ENCODE assay signal across 17 cellular contexts in the genomic region with DNA sequence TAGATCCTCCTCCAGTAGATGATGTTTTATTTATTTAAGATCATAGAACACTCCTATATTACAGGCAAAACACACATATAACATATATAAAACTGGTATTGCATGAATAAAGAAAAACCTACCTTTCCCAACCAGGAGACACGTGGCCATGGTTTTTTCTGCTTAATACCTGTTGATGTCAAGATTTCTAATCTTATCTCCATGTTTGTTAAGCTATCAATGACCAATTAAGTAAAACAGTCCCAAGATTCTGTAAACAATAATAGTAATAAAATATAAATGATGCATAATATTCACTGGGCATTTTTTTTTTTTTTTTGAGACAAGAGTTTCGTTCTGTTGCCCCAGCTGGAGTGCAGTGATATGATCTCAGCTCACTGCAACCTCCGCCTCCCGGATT. TPM values are rescaled to one million over a fixed set of nuclear protein-coding genes. Genes with fewer than 3 reads are reported as not detected.
DNase-seq lines count a peak whose midpoint lies in the region; ATAC-seq, FAIRE-seq and TF ChIP-seq lines count a peak whose summit lies in the region.
"Had no signal": no experiment of that assay in that cellular context is flagged by ENCODE, and none has a peak within 500 bp of the region (broad histone marks: within the 10 kb centered on the region; RNA-seq: fewer than 3 reads in every experiment).

No MANE protein-coding gene starts in this region.

- no peak for DNase-seq in HepG2 (ENCODE audit: low spot score)
- no peak for DNase-seq in right lobe of liver
- no peak for DNase-seq in activated naive CD8-positive, alpha-beta T cell treated with anti-CD3 and anti-CD28 coated beads for 36 hours
- no peak for DNase-seq in mesothelial cell of epicardium (ENCODE audit: low spot score in 2 of 2, unreplicated experiment in 2 of 2)
- no peak for DNase-seq in type B pancreatic cell (ENCODE audit: extremely low spot score, unreplicated experiment)
- DNase-seq in upper lobe of left lung, result no peak
- DNase-seq in erythroblast (lab: John Stamatoyannopoulos, UW), result no peak
- DNase-seq in NCI-H774 (lab: John Stamatoyannopoulos, UW), result no peak
- DNase-seq: activated CD4-positive, alpha-beta T cell treated with anti-CD3 and anti-CD28 coated beads for 4 hours; BE2C; colonic mucosa; mesendoderm; NCI-H1417 treated with DMSO at 0.1 percent for 48 hours; NCI-H446 treated with DMSO at 0.1 percent for 48 hours; stimulated activated CD4-positive, alpha-beta T cell treated with anti-CD3 and anti-CD28 coated beads, Interleukin-4, amount 100 ng/mL, for 1 hour; stimulated activated naive B cell treated with anti-CD40 and anti-IgM and Interleukin-4, amounts not matched to agents 10 μg/mL and 1 μg/mL and 100 μg/mL, for 72 hours had no signal

- no TSS peak for BruUV-seq in HepG2 (replicated peaks; lab: Mats Ljungman, UMichigan)

- no peaks in the 10 kb centered on the region for H3K27me3 Mint-ChIP-seq in activated naive CD8-positive, alpha-beta T cell treated with anti-CD3 and anti-CD28 coated beads for 36 hours
- H3K27me3 Mint-ChIP-seq in mesothelial cell of epicardium (ENCODE audit: low read depth) (no peaks in the 10 kb centered on the region), type B pancreatic cell (no peaks in the 10 kb centered on the region)
- H3K27me3 Mint-ChIP-seq: stimulated activated naive B cell treated with anti-CD40 and anti-IgM and Interleukin-4, amounts not matched to agents 10 μg/mL and 1 μg/mL and 100 μg/mL, for 72 hours had no signal

- no peak for TF ChIP-seq EP300 in HepG2 (IDR thresholded peaks at IDR 0.05; ENCODE audit: low read depth in 2 of 2, low read length in 2 of 2)
- TF ChIP-seq EP300 in HepG2 (CRISPR knock-in tag; IDR thresholded peaks at IDR 0.05; ENCODE audit: borderline replicate concordance), result no peak
- TF ChIP-seq EP300 in upper lobe of left lung (IDR thresholded peaks at IDR 0.05), result no peak

- no peaks in the 10 kb centered on the region for H3K9me3 ChIP-seq in HepG2 (ENCODE audit: low read length)
- H3K9me3 ChIP-seq in right lobe of liver, result no peaks in the 10 kb centered on the region
- no peaks in the 10 kb centered on the region for H3K9me3 ChIP-seq in upper lobe of left lung
- H3K9me3 ChIP-seq: BE2C, colonic mucosa had no signal

- peak overlapping the region; percentile 79 for H3K4me3 Mint-ChIP-seq in activated naive CD8-positive, alpha-beta T cell treated with anti-CD3 and anti-CD28 coated beads for 36 hours
- H3K4me3 Mint-ChIP-seq in mesothelial cell of epicardium, result peak overlapping the region; percentile 71
- peak overlapping the region; percentile 85 for H3K4me3 Mint-ChIP-seq in type B pancreatic cell

- no peak for ATAC-seq in HepG2
- ATAC-seq in right lobe of liver, result no peak
- ATAC-seq in upper lobe of left lung (ENCODE audit: low FRiP score in 2 of 2), result no peak
- ATAC-seq: activated naive CD4-positive, alpha-beta T cell treated with anti-CD3 and anti-CD28 coated beads, Interleukin-2, amount 50 U/mL, for 72 hours; stimulated activated naive B cell treated with anti-CD40 and anti-IgM and Interleukin-4, amounts not matched to agents 10 μg/mL and 1 μg/mL and 100 μg/mL, for 72 hours had no signal

- TF ChIP-seq CTCF in HepG2 (CRISPR knock-in tag; IDR thresholded peaks at IDR 0.05) (no peak), right lobe of liver (IDR thresholded peaks at IDR 0.05) (no peak), mesothelial cell of epicardium (IDR thresholded peaks at IDR 0.05; ENCODE audit: unreplicated experiment) (no peak), type B pancreatic cell (conservative IDR thresholded peaks at IDR 0.05) (no peak), upper lobe of left lung (IDR thresholded peaks at IDR 0.05) (no peak)

- TF ChIP-seq POLR2A in HepG2 (IDR thresholded peaks at IDR 0.05; ENCODE audit: insufficient read depth in 1 of 2, low read depth in 2 of 2, low read length in 2 of 2) (no peak), right lobe of liver (IDR thresholded peaks at IDR 0.05) (no peak), upper lobe of left lung (IDR thresholded peaks at IDR 0.05) (no peak), erythroblast (IDR thresholded peaks at IDR 0.05; ENCODE audit: low read length) (no peak)

- no peak for TF ChIP-seq RAD21 in HepG2 (CRISPR knock-in tag; IDR thresholded peaks at IDR 0.05)

- no peaks in the 10 kb centered on the region for H3K79me2 ChIP-seq in HepG2 (ENCODE audit: insufficient read depth, low read length)

- H3K9me3 Mint-ChIP-seq in activated naive CD8-positive, alpha-beta T cell treated with anti-CD3 and anti-CD28 coated beads for 36 hours, result no peaks in the 10 kb centered on the region
- H3K9me3 Mint-ChIP-seq in mesothelial cell of epicardium, result no peaks in the 10 kb centered on the region
- no peaks in the 10 kb centered on the region for H3K9me3 Mint-ChIP-seq in type B pancreatic cell
- H3K9me3 Mint-ChIP-seq: stimulated activated naive B cell treated with anti-CD40 and anti-IgM and Interleukin-4, amounts not matched to agents 10 μg/mL and 1 μg/mL and 100 μg/mL, for 72 hours had no signal

- intact Hi-C loops in HepG2 (cut with micrococcal nuclease; ENCODE audit: unreplicated experiment) (no loop called here), right lobe of liver (cut with DNase I) (no loop called here)

- POLR2A ChIA-PET in HepG2 (lab: Yijun Ruan, JAX), result no interaction called here

- in situ Hi-C loops in HepG2 (cut with HindIII; ENCODE audit: extremely low pct_ligation_motif_present, low pct_unique_long_range_greater_than_20kb), result no loop called here

- H3K27ac Mint-ChIP-seq in activated naive CD8-positive, alpha-beta T cell treated with anti-CD3 and anti-CD28 coated beads for 36 hours, result no peak overlapping the region
- H3K27ac Mint-ChIP-seq in mesothelial cell of epicardium (peak overlapping the region; percentile 9), type B pancreatic cell (no peak overlapping the region)
- H3K27ac Mint-ChIP-seq: stimulated activated naive B cell treated with anti-CD40 and anti-IgM and Interleukin-4, amounts not matched to agents 10 μg/mL and 1 μg/mL and 100 μg/mL, for 72 hours had no signal

- FAIRE-seq in HepG2 (lab: Jason Lieb, UNC), result no peak

- H3K36me3 Mint-ChIP-seq in activated naive CD8-positive, alpha-beta T cell treated with anti-CD3 and anti-CD28 coated beads for 36 hours, result no peaks in the 10 kb centered on the region
- H3K36me3 Mint-ChIP-seq in mesothelial cell of epicardium, result peaks cover 4% of the 10 kb centered on the region
- no peaks in the 10 kb centered on the region for H3K36me3 Mint-ChIP-seq in type B pancreatic cell

- no peak overlapping the region for H3K9ac ChIP-seq in HepG2 (ENCODE audit: insufficient read depth, low read depth, low read length)

- H3K4me1 Mint-ChIP-seq in activated naive CD8-positive, alpha-beta T cell treated with anti-CD3 and anti-CD28 coated beads for 36 hours, result peaks cover 17% of the 10 kb centered on the region
- peaks cover 19% of the 10 kb centered on the region for H3K4me1 Mint-ChIP-seq in mesothelial cell of epicardium
- H3K4me1 Mint-ChIP-seq in type B pancreatic cell (ENCODE audit: unreplicated experiment), result peaks cover 10% of the 10 kb centered on the region

- H3K4me1 ChIP-seq in HepG2 (ENCODE audit: insufficient read depth, low read length), result peaks cover 22% of the 10 kb centered on the region
- peaks cover 0 to 5% (median 0%) of the 10 kb centered on the region in 4 donors for H3K4me1 ChIP-seq in right lobe of liver
- peaks cover 15 to 29% (median 18%) of the 10 kb centered on the region in 4 donors for H3K4me1 ChIP-seq in upper lobe of left lung
- H3K4me1 ChIP-seq: BE2C, colonic mucosa had no signal

- CTCF ChIA-PET in HepG2 (lab: Yijun Ruan, JAX; ENCODE audit: low intra/inter-chr PET ratio, low total read pairs), result no interaction called here

- WGBS in HepG2 (ENCODE audit: low lambda C conversion rate), result 98% methylated on average over 4 of the region's 4 CpGs
- WGBS in right lobe of liver (ENCODE audit: insufficient coverage, low coverage, low lambda C conversion rate, missing lambda C conversion rate), result 73% methylated on average over 1 of the region's 4 CpGs
- 88% methylated on average over 4 of the region's 4 CpGs for WGBS in upper lobe of left lung, 2 donors

- H2AFZ ChIP-seq in HepG2 (ENCODE audit: low read length), result no peak overlapping the region

- H4K20me1 ChIP-seq in HepG2 (ENCODE audit: insufficient read depth, low read length), result no peaks in the 10 kb centered on the region

- H3K36me3 ChIP-seq in HepG2 (replicated peaks in 1 of 2; ENCODE audit: control insufficient read depth in 1 of 2, insufficient read depth in 2 of 2, low read length in 2 of 2) (no peaks in the 10 kb centered on the region), right lobe of liver (no peaks in the 10 kb centered on the region), upper lobe of left lung (peaks cover 0 to 3% (median 0%) of the 10 kb centered on the region in 4 donors)
- H3K36me3 ChIP-seq: colonic mucosa had no signal

- no peak overlapping the region for H3K27ac ChIP-seq in HepG2 (ENCODE audit: extremely low read length, insufficient read depth, low read length)
- H3K27ac ChIP-seq in right lobe of liver, result no peak overlapping the region
- H3K27ac ChIP-seq in upper lobe of left lung, result no peak overlapping the region
- H3K27ac ChIP-seq: colonic mucosa had no signal

- H3K27me3 ChIP-seq in HepG2 (ENCODE audit: control insufficient read depth in 1 of 2, insufficient read depth in 2 of 2, low read length in 2 of 2), result no peaks in the 10 kb centered on the region; a peak in 1 of 5 replicates
- H3K27me3 ChIP-seq in right lobe of liver, result no peaks in the 10 kb centered on the region
- H3K27me3 ChIP-seq in upper lobe of left lung, result no peaks in the 10 kb centered on the region
- H3K27me3 ChIP-seq: BE2C, colonic mucosa had no signal

- H3K4me3 ChIP-seq in HepG2 (replicated peaks in 1 of 3; ENCODE audit: insufficient read depth in 1 of 3, low read depth in 2 of 3, low read length in 3 of 3) (no peak overlapping the region), right lobe of liver (no peak overlapping the region), upper lobe of left lung (no peak overlapping the region)

- H3K4me2 ChIP-seq in HepG2 (ENCODE audit: low read depth, low read length), result peak overlapping the region; percentile 8; the same call in 1 of the 2 replicates

RNA-seq across cellular contexts. Expression of gene CPLANE1, which starts 1.7 kb away (rescaled TPM):
- total RNA-seq in HepG2 (2016; rRNA removed; fragmentation: Illumina TruSeq; extraction: Trizol) (9.0 and 9.9 TPM in 2 replicates), right lobe of liver (1 to 10 TPM; 3.3 to 6.7 (median 4.7) TPM), mesothelial cell of epicardium (31.0 to 33.8 TPM (median 32.3 TPM) in 3 replicates), type B pancreatic cell (ENCODE audit: low replicate concordance) (21.4 and 23.1 TPM in 2 replicates), upper lobe of left lung (10 to 100 TPM; 15.5 to 58.0 (median 27.5) TPM)
- total RNA-seq in HepG2 (2016; cell fraction: cytosol; rRNA removed; fragmentation: Illumina TruSeq; extraction: Trizol; ENCODE audit: low read depth), result 10.5 and 13.5 TPM in 2 replicates
- total RNA-seq in HepG2 (2016; cell fraction: insoluble cytoplasmic fraction; rRNA removed; fragmentation: Illumina TruSeq; extraction: Trizol), result 9.2 and 10.8 TPM in 2 replicates
- total RNA-seq in HepG2 (2016; cell fraction: membrane; rRNA removed; fragmentation: Illumina TruSeq; extraction: Trizol), result 5.4 and 8.6 TPM in 2 replicates
- 22.0 and 30.1 TPM in 2 replicates for total RNA-seq in HepG2 (2016; cell fraction: nucleus; rRNA removed; fragmentation: Illumina TruSeq; extraction: Trizol)
- 5.8 and 6.3 TPM in 2 replicates for polyA plus RNA-seq in HepG2 (2011; rRNA removed)
- polyA plus RNA-seq in HepG2 (2011; cell fraction: cytosol; rRNA removed), result 1.4 and 1.8 TPM in 2 replicates
- 4.8 and 5.5 TPM in 2 replicates for polyA plus RNA-seq in HepG2 (2011; cell fraction: nucleus; rRNA removed)
- polyA plus RNA-seq in HepG2 (2012), result 2.8 and 4.2 TPM in 2 replicates
- 0.44 and 0.68 TPM in 2 replicates for polyA plus RNA-seq in HepG2 (2016; cell fraction: cytosol; fragmentation: Illumina TruSeq; extraction: Trizol; ENCODE audit: low read depth)
- polyA plus RNA-seq in HepG2 (2016; cell fraction: insoluble cytoplasmic fraction; fragmentation: Illumina TruSeq; extraction: Trizol; ENCODE audit: low read depth), result 4.8 and 6.6 TPM in 2 replicates
- 0.66 and 0.68 TPM in 2 replicates for polyA plus RNA-seq in HepG2 (2016; cell fraction: membrane; fragmentation: Illumina TruSeq; extraction: Trizol; ENCODE audit: low read depth)
- polyA plus RNA-seq in HepG2 (2016; cell fraction: nucleus; fragmentation: Illumina TruSeq; extraction: Trizol; ENCODE audit: insufficient read depth, low read depth), result 14.4 and 16.0 TPM in 2 replicates
- polyA minus RNA-seq in HepG2 (2011; rRNA and poly(A)+ RNA removed; ENCODE audit: low replicate concordance), result 8.2 and 40.1 TPM in 2 replicates
- 8.8 and 11.3 TPM in 2 replicates for polyA minus RNA-seq in HepG2 (2011; cell fraction: cytosol; rRNA and poly(A)+ RNA removed)
- polyA minus RNA-seq in HepG2 (2011; cell fraction: nucleus; rRNA and poly(A)+ RNA removed), result 43.3 and 46.5 TPM in 2 replicates
- total RNA-seq in activated naive CD8-positive, alpha-beta T cell treated with anti-CD3 and anti-CD28 coated beads for 36 hours, result 1 to 10 TPM; 5.8 TPM
